8 cellular contexts compared by ENCODE assay signal in genomic region chr10:4981722-4982471, GRCh38. TPM values are rescaled to one million over a fixed set of nuclear protein-coding genes. Genes with fewer than 3 reads are reported as not detected.
A peak's percentile ranks its signal among the peaks of the same experiment; 100 is the strongest.
DNase-seq lines count a peak whose midpoint lies in the region; ATAC-seq and TF ChIP-seq lines count a peak whose summit lies in the region.

No MANE protein-coding gene starts in this region.

- peaks cover 0 to 25% (median 8%) of the 10 kb centered on the region in 3 donors for H3K4me1 ChIP-seq in gastroesophageal sphincter

- no peaks in the 10 kb centered on the region for H3K9me3 Mint-ChIP-seq in activated CD4-positive, alpha-beta T cell treated with anti-CD3 and anti-CD28 coated beads for 36 hours (ENCODE audit: low read depth)

- peak; percentile 28 for ATAC-seq in gastroesophageal sphincter
- ATAC-seq in activated CD4-positive, alpha-beta T cell treated with anti-CD3 and anti-CD28 coated beads for 36 hours = no peak

- H3K27ac ChIP-seq in gastroesophageal sphincter = peak overlapping the region in 3 of 4 donors; percentile 39 to 46 (median 41)

- intact Hi-C loops in posterior vena cava (cut with DNase I) = no loop called here
- intact Hi-C loops in activated CD4-positive, alpha-beta T cell treated with anti-CD3 and anti-CD28 coated beads for 36 hours (cut with DNase I, micrococcal nuclease) = loop anchor here (1.0 kb wide), 1 partner anchor 133 kb away; no protein-coding TSS in a partner anchor

- no peaks in the 10 kb centered on the region for H3K4me1 Mint-ChIP-seq in activated CD4-positive, alpha-beta T cell treated with anti-CD3 and anti-CD28 coated beads for 36 hours

- H3K27ac Mint-ChIP-seq in activated CD4-positive, alpha-beta T cell treated with anti-CD3 and anti-CD28 coated beads for 36 hours = no peak overlapping the region

- peak; percentile 15 to 58 (median 50) for TF ChIP-seq CTCF in gastroesophageal sphincter (IDR thresholded peaks at IDR 0.05)
- peak; percentile 49 for TF ChIP-seq CTCF in retinal pigment epithelial cell (conservative IDR thresholded peaks at IDR 0.05; ENCODE audit: low read depth, low read length)

- no peak overlapping the region for H3K4me3 Mint-ChIP-seq in activated CD4-positive, alpha-beta T cell treated with anti-CD3 and anti-CD28 coated beads for 36 hours

- no peaks in the 10 kb centered on the region for H3K9me3 ChIP-seq in gastroesophageal sphincter

- CTCF ChIA-PET in activated CD4-positive, alpha-beta T cell treated with anti-CD3 and anti-CD28 coated beads for 36 hours (lab: Charles Lee) = interaction anchor here (0.7 to 4.5 kb wide), 3 partner anchors 49 to 402 kb away, joined by 3 to 34 read pairs (median 5); no protein-coding TSS in a partner anchor

- DNase-seq in NCI-H2107 treated with DMSO at 0.1 percent for 48 hours (lab: John Stamatoyannopoulos, UW; ENCODE audit: unreplicated experiment) (peak; percentile 1), NCI-H2107 (lab: John Stamatoyannopoulos, UW) (no peak), RPMI8226 (peak; percentile 74), retinal pigment epithelial cell (ENCODE audit: low read depth) (no peak), posterior vena cava (ENCODE audit: low spot score) (no peak), amygdala (lab: John Stamatoyannopoulos, UW) (no peak)
- DNase-seq in activated CD4-positive, alpha-beta T cell treated with anti-CD3 and anti-CD28 coated beads for 36 hours = no peak

- POLR2A ChIA-PET in activated CD4-positive, alpha-beta T cell treated with anti-CD3 and anti-CD28 coated beads for 36 hours (lab: Charles Lee) = no interaction called here

- 49 to 52% methylated on average over 7 to 8 of the region's 14 CpGs for WGBS in gastroesophageal sphincter (ENCODE audit: low coverage in 1 of 2), 2 donors

- no peaks in the 10 kb centered on the region for H3K36me3 Mint-ChIP-seq in activated CD4-positive, alpha-beta T cell treated with anti-CD3 and anti-CD28 coated beads for 36 hours (ENCODE audit: low read depth)

- no peaks in the 10 kb centered on the region for H3K27me3 Mint-ChIP-seq in activated CD4-positive, alpha-beta T cell treated with anti-CD3 and anti-CD28 coated beads for 36 hours

- no peaks in the 10 kb centered on the region for H3K27me3 ChIP-seq in gastroesophageal sphincter

- peaks cover 0 to 16% of the 10 kb centered on the region in 2 donors for H3K36me3 ChIP-seq in gastroesophageal sphincter

- no peak overlapping the region for H3K4me3 ChIP-seq in gastroesophageal sphincter
- no peak overlapping the region for H3K4me3 ChIP-seq in retinal pigment epithelial cell (ENCODE audit: low read length)

- no peak for TF ChIP-seq EP300 in gastroesophageal sphincter (IDR thresholded peaks at IDR 0.05)

- no peak for TF ChIP-seq POLR2A in gastroesophageal sphincter (IDR thresholded peaks at IDR 0.05)

RNA-seq across cellular contexts. Expression of gene AKR1C1, which starts 18.7 kb away (rescaled TPM):
- 100 to 1,000 TPM in 3 of 4 donors, 10 to 100 TPM in 1; 81.9 to 307 (median 222) TPM for total RNA-seq in gastroesophageal sphincter
- 10 to 100 TPM; 35.5 to 61.5 TPM for total RNA-seq in posterior vena cava
- total RNA-seq in activated CD4-positive, alpha-beta T cell treated with anti-CD3 and anti-CD28 coated beads for 36 hours = under 1 TPM; 0.66 to 0.86 TPM

RNA-seq across cellular contexts. Expression of gene AKR1C2, which starts 21.8 kb away (rescaled TPM):
- 10 to 100 TPM; 13.5 to 48.3 (median 17.7) TPM for total RNA-seq in gastroesophageal sphincter
- 10 to 100 TPM; 27.1 to 42.7 TPM for total RNA-seq in posterior vena cava
- not detected for total RNA-seq in activated CD4-positive, alpha-beta T cell treated with anti-CD3 and anti-CD28 coated beads for 36 hours

Comparison
In these comparisons a context has a peak if more than half of its experiments do, and no peak if none do; other contexts are left out.
1. DNase-seq: peak in NCI-H2107 treated with DMSO at 0.1 percent for 48 hours (single experiment) and RPMI8226 (single experiment); none in NCI-H2107 (single experiment), retinal pigment epithelial cell (single experiment), posterior vena cava (single experiment), activated CD4-positive, alpha-beta T cell treated with anti-CD3 and anti-CD28 coated beads for 36 hours (single experiment) and amygdala (0 of 56).
2. RNA of gene AKR1C1, which starts 18.7 kb away (total RNA-seq): 81.9 to 307 TPM in gastroesophageal sphincter and 35.5 to 61.5 TPM in posterior vena cava; 0.66 to 0.86 TPM in activated CD4-positive, alpha-beta T cell treated with anti-CD3 and anti-CD28 coated beads for 36 hours; every median in the first group is over 10 times any median in the second.
3. RNA of gene AKR1C2, which starts 21.8 kb away (total RNA-seq): 27.1 to 42.7 TPM in posterior vena cava and 13.5 to 48.3 TPM in gastroesophageal sphincter; not detected in activated CD4-positive, alpha-beta T cell treated with anti-CD3 and anti-CD28 coated beads for 36 hours; every median in the first group is over 10 times any median in the second.
4. intact Hi-C loops: an anchor here in activated CD4-positive, alpha-beta T cell treated with anti-CD3 and anti-CD28 coated beads for 36 hours (1.0 kb wide); none called in posterior vena cava.